ENCODE assay signal across 8 cellular contexts in genomic region chr13:37651371-37651770, GRCh38. TPM values are rescaled to one million over a fixed set of nuclear protein-coding genes. Genes with fewer than 3 reads are reported as not detected.
"Had no signal": no experiment of that assay in that cellular context is flagged by ENCODE, and none has a peak within 500 bp of the region (broad histone marks: within the 10 kb centered on the region; RNA-seq: fewer than 3 reads in every experiment).

No MANE protein-coding gene starts in this region.

- H3K36me3 ChIP-seq: HAP-1 had no signal

- H3K4me2 ChIP-seq: KMS-11 had no signal

- H3K4me1 ChIP-seq: HAP-1 had no signal

- H3K9me3 ChIP-seq: HAP-1 had no signal

- H3K4me3 ChIP-seq: HAP-1 had no signal

- DNase-seq: GOT3, H7, KBM-7 had no signal

- H3K9ac ChIP-seq: KMS-11 had no signal

- ATAC-seq: HCT116 had no signal

- H3K27ac ChIP-seq: KMS-11 had no signal

RNA-seq across cellular contexts. Expression of gene POSTN, which starts 52.8 kb away (rescaled TPM):
- total RNA-seq: HT-29 had no signal
- polyA plus RNA-seq: IgD-negative memory B cell had no signal
